In the genomic region with DNA sequence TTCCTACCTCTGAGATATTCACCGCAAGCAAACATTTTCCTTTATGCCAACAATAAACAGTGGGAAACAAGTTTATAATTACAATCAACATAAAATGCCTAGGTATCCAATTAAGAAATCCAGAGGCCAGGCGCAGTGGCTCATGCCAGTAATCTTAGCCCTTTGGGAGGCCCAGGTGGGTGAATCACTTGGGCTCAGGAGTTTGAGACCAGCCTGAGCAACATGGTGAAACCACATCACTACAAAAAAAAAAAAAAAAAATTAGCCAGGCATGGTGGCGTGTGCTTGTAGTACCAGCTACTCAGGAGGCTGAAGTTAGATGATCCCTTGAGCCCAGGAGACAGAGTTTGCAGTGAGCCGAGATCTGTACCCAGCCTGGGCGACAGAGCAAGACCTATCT, we compare ENCODE assay signal across 12 cellular contexts. TPM values are rescaled to one million over a fixed set of nuclear protein-coding genes. Genes with fewer than 3 reads are reported as not detected.
DNase-seq lines count a peak whose midpoint lies in the region; ATAC-seq and TF ChIP-seq lines count a peak whose summit lies in the region.
"Had no signal": no experiment of that assay in that cellular context is flagged by ENCODE, and none has a peak within 500 bp of the region (broad histone marks: within the 10 kb centered on the region; RNA-seq: fewer than 3 reads in every experiment).

No MANE protein-coding gene starts in this region.

- TF ChIP-seq CTCF in Panc1 (IDR thresholded peaks at IDR 0.05): no peak
- no peak for TF ChIP-seq CTCF in glutamatergic neuron (IDR thresholded peaks at IDR 0.05; ENCODE audit: partially characterized antibody, unreplicated experiment)
- TF ChIP-seq CTCF in suprapubic skin (IDR thresholded peaks at IDR 0.05): no peak

- peak overlapping the region; percentile 93 for H3K27ac Mint-ChIP-seq in glutamatergic neuron (ENCODE audit: unreplicated experiment)

- no peaks in the 10 kb centered on the region for H3K27me3 ChIP-seq in Panc1 (ENCODE audit: control insufficient read depth, insufficient read depth, low read length)
- H3K27me3 ChIP-seq in suprapubic skin: no peaks in the 10 kb centered on the region
- H3K27me3 ChIP-seq: MG63 had no signal

- ATAC-seq in Panc1 (no peak), GM18517 (IDR thresholded peaks at IDR 0.05; ENCODE audit: unreplicated experiment) (no peak)
- ATAC-seq: natural killer cell had no signal

- H3K4me3 ChIP-seq in Panc1 (ENCODE audit: low read depth in 2 of 2, low read length in 2 of 2) (no peak overlapping the region), suprapubic skin (no peak overlapping the region)
- H3K4me3 ChIP-seq: MG63 had no signal

- no peaks in the 10 kb centered on the region for H3K36me3 Mint-ChIP-seq in glutamatergic neuron (ENCODE audit: unreplicated experiment)
- H3K36me3 Mint-ChIP-seq: natural killer cell had no signal

- H3K4me1 ChIP-seq in Panc1 (ENCODE audit: control insufficient read depth, insufficient read depth, low read length): peaks cover 73% of the 10 kb centered on the region
- peaks cover 95% of the 10 kb centered on the region for H3K4me1 ChIP-seq in suprapubic skin

- no peaks in the 10 kb centered on the region for H3K9me3 ChIP-seq in Panc1 (ENCODE audit: control insufficient read depth, insufficient read depth, low read depth, low read length)
- no peaks in the 10 kb centered on the region for H3K9me3 ChIP-seq in suprapubic skin
- H3K9me3 ChIP-seq: MG63 had no signal

- peak; percentile 19 for DNase-seq in activated T-cell treated with anti-CD3 and anti-CD28 coated beads, Interleukin-2, amount 50 U/mL, for 1 hour
- DNase-seq in activated T-cell treated with anti-CD3 and anti-CD28 coated beads for 4 hours (no peak), Panc1 (ENCODE audit: low read depth, low spot score) (no peak), glutamatergic neuron (no peak), suprapubic skin (ENCODE audit: low spot score in 2 of 2) (no peak), cerebellar nuclear complex (lab: John Stamatoyannopoulos, UW) (no peak), posterior vena cava (ENCODE audit: low spot score) (no peak)
- DNase-seq: activated CD4-positive, CD25-positive, alpha-beta regulatory T cell treated with anti-CD3 and anti-CD28 coated beads, Interleukin-2, amount 50 U/mL, for 72 hours; foreskin melanocyte; MG63; natural killer cell had no signal

- BruUV-seq in Panc1 (replicated peaks; lab: Mats Ljungman, UMichigan): no TSS peak

- intact Hi-C loops in Panc1 (cut with micrococcal nuclease; ENCODE audit: unreplicated experiment) (no loop called here), posterior vena cava (cut with DNase I) (no loop called here)

- peaks cover 14% of the 10 kb centered on the region for H3K9me3 Mint-ChIP-seq in glutamatergic neuron (ENCODE audit: unreplicated experiment)
- H3K9me3 Mint-ChIP-seq: natural killer cell had no signal

- peaks cover 6% of the 10 kb centered on the region for H3K27me3 Mint-ChIP-seq in glutamatergic neuron (ENCODE audit: unreplicated experiment)

- H3K27ac ChIP-seq in Panc1 (ENCODE audit: low read length): peak overlapping the region; percentile 10; the same call in 1 of the 2 replicates
- peak overlapping the region; percentile 51 for H3K27ac ChIP-seq in suprapubic skin

- in situ Hi-C loops in Panc1 (cut with HindIII; ENCODE audit: low pct_unique_long_range_greater_than_20kb, low sequenced_read_pairs): no loop called here

- H3K36me3 ChIP-seq in Panc1 (ENCODE audit: control insufficient read depth, insufficient read depth, low read length): no peaks in the 10 kb centered on the region
- H3K36me3 ChIP-seq in suprapubic skin: no peaks in the 10 kb centered on the region
- H3K36me3 ChIP-seq: MG63 had no signal

- CTCF ChIA-PET in Panc1 (lab: Charles Lee): no interaction called here

- no peak for TF ChIP-seq EP300 in suprapubic skin (IDR thresholded peaks at IDR 0.05)

- H3K4me1 Mint-ChIP-seq in glutamatergic neuron (ENCODE audit: low read depth, unreplicated experiment): peaks cover 41% of the 10 kb centered on the region

- TF ChIP-seq POLR2A in suprapubic skin (IDR thresholded peaks at IDR 0.05): no peak

- POLR2A ChIA-PET in Panc1 (lab: Charles Lee): interaction anchor here (0.7 kb wide), 1 partner anchor 10 kb away, joined by 5 read pairs; no protein-coding TSS in a partner anchor

- no peak overlapping the region for H3K4me3 Mint-ChIP-seq in glutamatergic neuron (ENCODE audit: unreplicated experiment)
- H3K4me3 Mint-ChIP-seq: natural killer cell had no signal

- WGBS in suprapubic skin: 91% methylated on average over 4 of the region's 5 CpGs

RNA-seq across cellular contexts. Expression of gene TBC1D2B, which starts 17.3 kb away (rescaled TPM):
- total RNA-seq in Panc1 (2021; ENCODE audit: unreplicated experiment) (59.3 TPM), glutamatergic neuron (ENCODE audit: unreplicated experiment) (45.3 TPM), suprapubic skin (100 to 1,000 TPM in 1 of 4 donors, 10 to 100 TPM in 3; 27.9 to 126 (median 41.5) TPM), posterior vena cava (10 to 100 TPM; 46.5 to 57.9 TPM)
- polyA plus RNA-seq in Panc1 (2012; ENCODE audit: insufficient read length): 45.7 TPM

RNA-seq across cellular contexts. Expression of gene SH2D7, which starts 32.1 kb away (rescaled TPM):
- total RNA-seq in Panc1 (2021; ENCODE audit: unreplicated experiment): not detected
- polyA plus RNA-seq in Panc1 (2012; ENCODE audit: insufficient read length): 0.38 TPM
- total RNA-seq in glutamatergic neuron (ENCODE audit: unreplicated experiment): not detected
- not detected for total RNA-seq in suprapubic skin
- not detected for total RNA-seq in posterior vena cava
- total RNA-seq: natural killer cell had no signal
